ENCODE assay signal across 11 cellular contexts in genomic region chr6:15036690-15037245, GRCh38.
DNase-seq lines count a peak whose midpoint lies in the region; TF ChIP-seq lines count a peak whose summit lies in the region.
"Had no signal": no experiment of that assay in that cellular context is flagged by ENCODE, and none has a peak within 500 bp of the region (broad histone marks: within the 10 kb centered on the region; RNA-seq: fewer than 3 reads in every experiment).

No MANE protein-coding gene starts in this region.

- no peak for TF ChIP-seq CTCF in transverse colon (IDR thresholded peaks at IDR 0.05)

- intact Hi-C loops in transverse colon (cut with DNase I; ENCODE audit: low total_unique reads): no loop called here
- intact Hi-C loops in CD4-positive, alpha-beta memory T cell (cut with micrococcal nuclease): no loop called here

- CTCF ChIA-PET in CD4-positive, alpha-beta memory T cell (lab: Charles Lee; ENCODE audit: partially characterized antibody): interaction anchor here (1.4 kb wide), 1 partner anchor 401 kb away, joined by 3 read pairs; no protein-coding TSS in a partner anchor

- DNase-seq in NCI-H2107 treated with DMSO at 0.1 percent for 48 hours (lab: John Stamatoyannopoulos, UW; ENCODE audit: unreplicated experiment) (peak; percentile 18), NCI-H2107 (lab: John Stamatoyannopoulos, UW) (no peak), SK-N-DZ (ENCODE audit: low spot score) (peak; percentile 82), kidney tubule cell (ENCODE audit: low spot score) (peak; percentile 54), transverse colon (peak; percentile 30)
- no peak for DNase-seq in central memory CD4-positive, alpha-beta T cell
- no peak for DNase-seq in activated CD8-positive, alpha-beta memory T cell treated with anti-CD3 and anti-CD28 coated beads for 24 hours
- DNase-seq in CD4-positive, alpha-beta memory T cell: no peak
- DNase-seq: activated CD4-positive, alpha-beta T cell treated with anti-CD3 and anti-CD28 coated beads for 1 hour; colonic mucosa had no signal

- in situ Hi-C loops in transverse colon (cut with MboI; ENCODE audit: low pct_ligation_motif_present in 1 of 4, low pct_unique_long_range_greater_than_20kb in 1 of 4, low sequenced_read_pairs in 3 of 4): no loop called here

- TF ChIP-seq POLR2A in transverse colon (IDR thresholded peaks at IDR 0.05): no peak

- H3K27me3 ChIP-seq in transverse colon: no peaks in the 10 kb centered on the region
- no peaks in the 10 kb centered on the region for H3K27me3 ChIP-seq in CD4-positive, alpha-beta memory T cell (ENCODE audit: insufficient read depth, low read length)
- H3K27me3 ChIP-seq: colonic mucosa had no signal

- POLR2A ChIA-PET in CD4-positive, alpha-beta memory T cell (lab: Charles Lee; ENCODE audit: partially characterized antibody): no interaction called here

- H3K27me3 Mint-ChIP-seq in CD4-positive, alpha-beta memory T cell: no peaks in the 10 kb centered on the region
- H3K27me3 Mint-ChIP-seq: memory B cell had no signal

- no peaks in the 10 kb centered on the region for H3K9me3 Mint-ChIP-seq in CD4-positive, alpha-beta memory T cell
- H3K9me3 Mint-ChIP-seq: memory B cell had no signal

- H3K27ac Mint-ChIP-seq in CD4-positive, alpha-beta memory T cell: no peak overlapping the region
- H3K27ac Mint-ChIP-seq: memory B cell had no signal

- no peak for TF ChIP-seq EP300 in transverse colon (IDR thresholded peaks at IDR 0.05; ENCODE audit: low read depth)

- no peak overlapping the region for H3K4me3 Mint-ChIP-seq in CD4-positive, alpha-beta memory T cell
- H3K4me3 Mint-ChIP-seq: memory B cell had no signal

- H3K36me3 Mint-ChIP-seq in CD4-positive, alpha-beta memory T cell: no peaks in the 10 kb centered on the region
- H3K36me3 Mint-ChIP-seq: memory B cell had no signal

- H3K4me3 ChIP-seq in transverse colon: no peak overlapping the region
- H3K4me3 ChIP-seq in CD4-positive, alpha-beta memory T cell (ENCODE audit: low read length in 2 of 2): no peak overlapping the region
- H3K4me3 ChIP-seq: colonic mucosa had no signal

- H3K4me1 Mint-ChIP-seq in CD4-positive, alpha-beta memory T cell: peaks cover 0 to 2% (median 1%) of the 10 kb centered on the region in 4 donors

- no peaks in the 10 kb centered on the region for H3K36me3 ChIP-seq in transverse colon
- no peaks in the 10 kb centered on the region for H3K36me3 ChIP-seq in CD4-positive, alpha-beta memory T cell (ENCODE audit: insufficient read depth, low read length)
- H3K36me3 ChIP-seq: colonic mucosa had no signal

- WGBS in transverse colon (ENCODE audit: low coverage in 1 of 2), 2 donors: 52 to 72% methylated on average over 2 to 10 of the region's 10 CpGs

- peaks cover 0 to 6% (median 0%) of the 10 kb centered on the region in 4 donors for H3K4me1 ChIP-seq in transverse colon
- H3K4me1 ChIP-seq in CD4-positive, alpha-beta memory T cell (ENCODE audit: insufficient read depth, low read length): peaks cover 5% of the 10 kb centered on the region
- H3K4me1 ChIP-seq: colonic mucosa had no signal

- no peaks in the 10 kb centered on the region for H3K9me3 ChIP-seq in transverse colon
- no peaks in the 10 kb centered on the region for H3K9me3 ChIP-seq in CD4-positive, alpha-beta memory T cell (ENCODE audit: control insufficient read depth in 1 of 2, low read length in 2 of 2)
- H3K9me3 ChIP-seq: colonic mucosa had no signal

- H3K27ac ChIP-seq in transverse colon: no peak overlapping the region
- H3K27ac ChIP-seq in CD4-positive, alpha-beta memory T cell (ENCODE audit: low read depth, low read length): no peak overlapping the region
- H3K27ac ChIP-seq: colonic mucosa had no signal

Comparison
In these comparisons a context has a peak if more than half of its experiments do, and no peak if none do; other contexts are left out.
1. DNase-seq: peak in NCI-H2107 treated with DMSO at 0.1 percent for 48 hours (single experiment), SK-N-DZ (single experiment), kidney tubule cell (single experiment) and transverse colon (single experiment); none in NCI-H2107 (single experiment), central memory CD4-positive, alpha-beta T cell (single experiment), activated CD8-positive, alpha-beta memory T cell treated with anti-CD3 and anti-CD28 coated beads for 24 hours (single experiment) and CD4-positive, alpha-beta memory T cell (0 of 5).